28 cellular contexts compared by ENCODE assay signal in genomic region chr18:79511271-79511670, GRCh38.
DNase-seq lines count a peak whose midpoint lies in the region; ATAC-seq and TF ChIP-seq lines count a peak whose summit lies in the region.
"Had no signal": no experiment of that assay in that cellular context is flagged by ENCODE, and none has a peak within 500 bp of the region (broad histone marks: within the 10 kb centered on the region; RNA-seq: fewer than 3 reads in every experiment).

No MANE protein-coding gene starts in this region.

- H3K79me2 ChIP-seq in H9 (ENCODE audit: insufficient read depth, low read length): no peaks in the 10 kb centered on the region
- H3K79me2 ChIP-seq: hepatocyte had no signal

- no peak overlapping the region for H2AFZ ChIP-seq in H9 (ENCODE audit: low read length)
- H2AFZ ChIP-seq: hepatocyte had no signal

- H3K27ac Mint-ChIP-seq in activated T-cell treated with anti-CD3 and anti-CD28 coated beads, Interleukin-2, amount 50 U/mL, for 24 hours: no peak overlapping the region
- H3K27ac Mint-ChIP-seq in H9 (no peak overlapping the region), chondrocyte (ENCODE audit: unreplicated experiment) (no peak overlapping the region)
- H3K27ac Mint-ChIP-seq: immature natural killer cell, type B pancreatic cell had no signal

- no peak overlapping the region for H3K4me3 Mint-ChIP-seq in activated T-cell treated with anti-CD3 and anti-CD28 coated beads, Interleukin-2, amount 50 U/mL, for 4 hours
- H3K4me3 Mint-ChIP-seq in activated T-cell treated with anti-CD3 and anti-CD28 coated beads, Interleukin-2, amount 50 U/mL, for 24 hours: no peak overlapping the region
- H3K4me3 Mint-ChIP-seq in H9 (no peak overlapping the region), chondrocyte (ENCODE audit: unreplicated experiment) (no peak overlapping the region)
- H3K4me3 Mint-ChIP-seq: immature natural killer cell, neural crest cell, type B pancreatic cell had no signal

- H2BK15ac ChIP-seq in H9 (ENCODE audit: low read depth, low read length): no peak overlapping the region

- H3K23ac ChIP-seq in H9 (ENCODE audit: insufficient read length, low read depth, low read length): no peak overlapping the region

- no peaks in the 10 kb centered on the region for H3K79me1 ChIP-seq in H9 (ENCODE audit: insufficient read depth, low read depth, low read length, poor library complexity, severe bottlenecking)

- no peak overlapping the region for H4K8ac ChIP-seq in H9 (replicated peaks; ENCODE audit: insufficient read length, low read depth, low read length)

- no peak overlapping the region for H4K91ac ChIP-seq in H9 (ENCODE audit: insufficient read length, low read depth, low read length)

- no peak overlapping the region for H3K18ac ChIP-seq in H9 (ENCODE audit: insufficient read length, low read depth, low read length)

- TF ChIP-seq CTCF in H9 (conservative IDR thresholded peaks at IDR 0.05) (no peak), chondrocyte (IDR thresholded peaks at IDR 0.05) (no peak), sigmoid colon (IDR thresholded peaks at IDR 0.05) (no peak)

- H2AK5ac ChIP-seq in H9 (ENCODE audit: insufficient read length, low read length): no peak overlapping the region

- H3K9me3 ChIP-seq in H9 (ENCODE audit: control insufficient read depth, low read depth, low read length) (no peaks in the 10 kb centered on the region), sigmoid colon (no peaks in the 10 kb centered on the region)
- H3K9me3 ChIP-seq: prostate gland had no signal

- peaks cover 40% of the 10 kb centered on the region for H3K4me1 Mint-ChIP-seq in activated T-cell treated with anti-CD3 and anti-CD28 coated beads, Interleukin-2, amount 50 U/mL, for 4 hours (ENCODE audit: low read depth)
- H3K4me1 Mint-ChIP-seq in activated T-cell treated with anti-CD3 and anti-CD28 coated beads, Interleukin-2, amount 50 U/mL, for 24 hours (ENCODE audit: low read depth): peaks cover 45% of the 10 kb centered on the region
- H3K4me1 Mint-ChIP-seq in H9 (peaks cover 4 to 16% of the 10 kb centered on the region in 2 experiments; a peak in 3 of 4 replicates), chondrocyte (ENCODE audit: low read depth) (peaks cover 26% of the 10 kb centered on the region)

- H3K36me3 ChIP-seq in sigmoid colon: peaks cover 0 to 19% (median 6%) of the 10 kb centered on the region in 4 donors
- H3K36me3 ChIP-seq: prostate gland had no signal

- ATAC-seq in activated T-cell treated with anti-CD3 and anti-CD28 coated beads, Interleukin-2, amount 50 U/mL, for 4 hours: no peak
- ATAC-seq: GM12878 had no signal

- H4K5ac ChIP-seq in H9 (ENCODE audit: insufficient read length, low read depth, low read length): no peak overlapping the region

- H3K9me3 Mint-ChIP-seq in activated T-cell treated with anti-CD3 and anti-CD28 coated beads, Interleukin-2, amount 50 U/mL, for 4 hours: no peaks in the 10 kb centered on the region
- H3K9me3 Mint-ChIP-seq in activated T-cell treated with anti-CD3 and anti-CD28 coated beads, Interleukin-2, amount 50 U/mL, for 24 hours: no peaks in the 10 kb centered on the region
- H3K9me3 Mint-ChIP-seq in H9 (no peaks in the 10 kb centered on the region; a peak in 1 of 5 replicates), chondrocyte (ENCODE audit: low read depth) (no peaks in the 10 kb centered on the region)
- H3K9me3 Mint-ChIP-seq: immature natural killer cell, neural crest cell, type B pancreatic cell had no signal

- H3K4me1 ChIP-seq in H9 (ENCODE audit: insufficient read depth, low read length) (no peaks in the 10 kb centered on the region), sigmoid colon (peaks cover 0 to 30% (median 24%) of the 10 kb centered on the region in 4 donors)

- no peak overlapping the region for H2BK120ac ChIP-seq in H9 (ENCODE audit: low read depth, low read length, poor library complexity, severe bottlenecking)

- H4K20me1 ChIP-seq in H9 (ENCODE audit: control insufficient read depth, insufficient read depth, insufficient read length): no peaks in the 10 kb centered on the region

- H2BK20ac ChIP-seq in H9 (ENCODE audit: low read depth, low read length, poor library complexity, severe bottlenecking): no peak overlapping the region

- no peak overlapping the region for H3K9ac ChIP-seq in H9 (ENCODE audit: extremely low read depth, insufficient read length, low read length)

- H3K23me2 ChIP-seq in H9 (ENCODE audit: insufficient read length, low read depth, low read length, poor library complexity, severe bottlenecking): no peaks in the 10 kb centered on the region

- no peak overlapping the region for H3K14ac ChIP-seq in H9 (ENCODE audit: insufficient read depth, low read length)

- no peak for TF ChIP-seq EP300 in sigmoid colon (IDR thresholded peaks at IDR 0.05)

- peaks cover 13% of the 10 kb centered on the region for H3K36me3 Mint-ChIP-seq in activated T-cell treated with anti-CD3 and anti-CD28 coated beads, Interleukin-2, amount 50 U/mL, for 4 hours (ENCODE audit: insufficient read depth)
- H3K36me3 Mint-ChIP-seq in activated T-cell treated with anti-CD3 and anti-CD28 coated beads, Interleukin-2, amount 50 U/mL, for 24 hours (ENCODE audit: low read depth): peaks cover 69% of the 10 kb centered on the region
- no peaks in the 10 kb centered on the region for H3K36me3 Mint-ChIP-seq in H9 (ENCODE audit: insufficient read depth in 1 of 3, low read depth in 3 of 3)
- H3K36me3 Mint-ChIP-seq in chondrocyte (ENCODE audit: low read depth): no peaks in the 10 kb centered on the region
- H3K36me3 Mint-ChIP-seq: type B pancreatic cell had no signal

- no peak overlapping the region for H2BK5ac ChIP-seq in H9 (ENCODE audit: insufficient read length, low read length)

- no CpG with 5 or more reads among the region's 21 CpGs for WGBS in H9 (ENCODE audit: extremely low coverage, insufficient read length, low lambda C conversion rate)
- WGBS in sigmoid colon, 2 donors: 92 to 94% methylated on average over 21 of the region's 21 CpGs

- H3K27ac ChIP-seq in H9 (ENCODE audit: insufficient read length, low read depth, low read length): no peak overlapping the region
- H3K27ac ChIP-seq in sigmoid colon: no peak overlapping the region
- H3K27ac ChIP-seq: hepatocyte, prostate gland, skin epidermis had no signal

- no peak overlapping the region for H3T11ph ChIP-seq in H9 (ENCODE audit: low read length)

- no peak overlapping the region for H3K4ac ChIP-seq in H9 (ENCODE audit: low read depth, low read length)

- no peak overlapping the region for H3K4me2 ChIP-seq in H9 (ENCODE audit: insufficient read depth, insufficient read length, low read length)
- H3K4me2 ChIP-seq: hepatocyte had no signal

- intact Hi-C loops in sigmoid colon (cut with DNase I): no loop called here

- H3K27me3 Mint-ChIP-seq in activated T-cell treated with anti-CD3 and anti-CD28 coated beads, Interleukin-2, amount 50 U/mL, for 4 hours (ENCODE audit: low read depth): no peaks in the 10 kb centered on the region
- no peaks in the 10 kb centered on the region for H3K27me3 Mint-ChIP-seq in activated T-cell treated with anti-CD3 and anti-CD28 coated beads, Interleukin-2, amount 50 U/mL, for 24 hours
- peaks cover 7% of the 10 kb centered on the region for H3K27me3 Mint-ChIP-seq in H9 (ENCODE audit: low read depth)
- H3K27me3 Mint-ChIP-seq in chondrocyte (ENCODE audit: low read depth): peaks cover 5% of the 10 kb centered on the region

- H3K27me3 ChIP-seq in H9 (ENCODE audit: insufficient read depth, low read length): no peaks in the 10 kb centered on the region; the same call in 1 of the 2 replicates
- no peaks in the 10 kb centered on the region for H3K27me3 ChIP-seq in sigmoid colon

- H2BK12ac ChIP-seq in H9 (ENCODE audit: insufficient read length, low read depth, low read length): no peak overlapping the region

- H3K4me3 ChIP-seq in sigmoid colon: no peak overlapping the region
- H3K4me3 ChIP-seq: GM12878, hepatocyte, prostate gland, skin epidermis had no signal

- TF ChIP-seq POLR2A in sigmoid colon (IDR thresholded peaks at IDR 0.05): no peak

- no peak overlapping the region for H3K56ac ChIP-seq in H9 (ENCODE audit: insufficient read length, low read depth, low read length)

- DNase-seq in activated T-cell treated with anti-CD3 and anti-CD28 coated beads, Interleukin-2, amount 50 U/mL, for 4 hours: peak; percentile 2
- no peak for DNase-seq in activated T-cell treated with anti-CD3 and anti-CD28 coated beads, Interleukin-2, amount 50 U/mL, for 24 hours
- DNase-seq in H9 (peak; percentile 12), chondrocyte (ENCODE audit: low spot score) (peak; percentile 83), sigmoid colon (peak; percentile 41), RKO (ENCODE audit: low spot score) (no peak), mucosa of gallbladder (ENCODE audit: low spot score) (no peak), AG08395 (ENCODE audit: low spot score) (no peak)
- DNase-seq: activated naive CD4-positive, alpha-beta T cell; cerebellar nuclear complex; COR-L47; DMS79 treated with DMSO at 0.1 percent for 48 hours; effector CD8-positive, alpha-beta T cell; erythroblast; foreskin fibroblast; immature natural killer cell; KBM-7; NCI-H146; NCI-H2171 treated with DMSO at 0.1 percent for 48 hours; NCI-H526; Right ventricle myocardium superior; stimulated activated naive CD4-positive, alpha-beta T cell treated with Interleukin-2 at 50 U/mL for 16 hours had no signal

Comparison
In these comparisons a context has a peak if more than half of its experiments do, and no peak if none do; other contexts are left out.
1. DNase-seq: peak in activated T-cell treated with anti-CD3 and anti-CD28 coated beads, Interleukin-2, amount 50 U/mL, for 4 hours (single experiment), H9 (single experiment), chondrocyte (single experiment) and sigmoid colon (single experiment); none in activated T-cell treated with anti-CD3 and anti-CD28 coated beads, Interleukin-2, amount 50 U/mL, for 24 hours (single experiment), RKO (single experiment), mucosa of gallbladder (single experiment) and AG08395 (single experiment).